ENCODE assay signal across 11 cellular contexts in the genomic region with DNA sequence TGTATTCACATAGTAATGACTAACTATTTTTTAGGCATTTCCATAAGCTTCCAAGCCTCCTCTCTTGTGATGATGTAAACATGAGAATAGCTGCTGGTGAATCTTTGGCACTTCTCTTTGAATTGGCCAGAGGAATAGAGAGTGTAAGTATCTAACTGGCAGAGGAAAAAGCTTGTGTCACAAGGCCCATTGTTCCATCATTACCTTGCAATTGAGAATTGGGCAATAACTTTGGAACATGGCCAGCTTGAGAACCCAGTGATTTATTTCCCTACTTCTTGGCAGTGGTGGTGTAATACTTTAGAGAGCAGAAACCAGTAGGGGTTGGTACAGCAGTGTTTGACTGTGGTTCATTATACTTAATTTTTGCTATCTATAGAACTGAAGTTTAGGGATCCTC. TPM values are rescaled to one million over a fixed set of nuclear protein-coding genes. Genes with fewer than 3 reads are reported as not detected.
DNase-seq lines count a peak whose midpoint lies in the region; FAIRE-seq and TF ChIP-seq lines count a peak whose summit lies in the region.
"Had no signal": no experiment of that assay in that cellular context is flagged by ENCODE, and none has a peak within 500 bp of the region (broad histone marks: within the 10 kb centered on the region; RNA-seq: fewer than 3 reads in every experiment).

No MANE protein-coding gene starts in this region.

- no peak overlapping the region for H3K9ac ChIP-seq in astrocyte (ENCODE audit: low read length)

- no peaks in the 10 kb centered on the region for H3K27me3 ChIP-seq in astrocyte (ENCODE audit: insufficient read depth, low read length)

- peaks cover 58% of the 10 kb centered on the region for H4K20me1 ChIP-seq in astrocyte (ENCODE audit: insufficient read depth, low read length)

- no peak overlapping the region for H2AFZ ChIP-seq in astrocyte (ENCODE audit: low read depth, low read length)

- no peak for FAIRE-seq in astrocyte (lab: Jason Lieb, UNC)

- H3K36me3 ChIP-seq in astrocyte (ENCODE audit: insufficient read depth, low read length): peaks cover 72% of the 10 kb centered on the region

- CTCF ChIA-PET in HEK293T (lab: Yijun Ruan, JAX): no interaction called here

- peaks cover 53% of the 10 kb centered on the region for H3K79me2 ChIP-seq in astrocyte (ENCODE audit: insufficient read depth, low read length)

- H3K27me3 Mint-ChIP-seq in astrocyte (ENCODE audit: low read depth, unreplicated experiment): no peaks in the 10 kb centered on the region
- H3K27me3 Mint-ChIP-seq: B cell had no signal

- H3K36me3 Mint-ChIP-seq in astrocyte (ENCODE audit: low read depth, unreplicated experiment): peaks cover 16% of the 10 kb centered on the region

- peak; percentile 37 for DNase-seq in SIG-M5 treated with dmso at 0.1 percent for 504 hours (lab: John Stamatoyannopoulos, UW; ENCODE audit: unreplicated experiment)
- DNase-seq in SIG-M5 (lab: John Stamatoyannopoulos, UW): no peak
- DNase-seq in astrocyte (ENCODE audit: low read depth): peak; percentile 74
- peak; percentile 16 for DNase-seq in iPS-NIHi11 (ENCODE audit: low spot score)
- peak; percentile 69 for DNase-seq in ureter (ENCODE audit: low spot score)
- DNase-seq in putamen (ENCODE audit: low spot score): no peak
- DNase-seq in HEK293T (ENCODE audit: extremely low spot score): no peak
- no peak for DNase-seq in activated T-cell treated with anti-CD3 and anti-CD28 coated beads, Interleukin-2, amount 50 U/mL, for 48 hours
- DNase-seq: NCI-H526 treated with DMSO at 0.1 percent for 48 hours had no signal

- no peak for TF ChIP-seq CTCF in astrocyte (IDR thresholded peaks at IDR 0.05; ENCODE audit: insufficient read depth, low read depth, low read length)

- H3K4me1 ChIP-seq in astrocyte (ENCODE audit: insufficient read depth, low read length): no peaks in the 10 kb centered on the region

- POLR2A ChIA-PET in HEK293T (lab: Yijun Ruan, JAX): interaction anchor here (8.2 kb wide), 1 partner anchor 11 kb away, joined by 66 read pairs; a partner anchor contains a TSS

- H3K9me3 Mint-ChIP-seq in astrocyte (ENCODE audit: unreplicated experiment): no peaks in the 10 kb centered on the region

- H3K4me3 Mint-ChIP-seq in astrocyte (ENCODE audit: unreplicated experiment): no peak overlapping the region
- H3K4me3 Mint-ChIP-seq: B cell had no signal

- H3K9me3 ChIP-seq in astrocyte (ENCODE audit: insufficient read depth, low read depth, low read length): no peaks in the 10 kb centered on the region
- H3K9me3 ChIP-seq: thoracic aorta had no signal

- H3K4me2 ChIP-seq in astrocyte (ENCODE audit: low read length): no peak overlapping the region

- H3K27ac ChIP-seq in astrocyte (ENCODE audit: low read depth, low read length): no peak overlapping the region
- H3K27ac ChIP-seq: thoracic aorta had no signal

- no peak overlapping the region for H3K4me3 ChIP-seq in astrocyte (ENCODE audit: insufficient read depth, low read depth, low read length)
- H3K4me3 ChIP-seq: thoracic aorta had no signal

- no peak overlapping the region for H3K27ac Mint-ChIP-seq in astrocyte (ENCODE audit: unreplicated experiment)
- H3K27ac Mint-ChIP-seq: B cell had no signal

- peaks cover 3% of the 10 kb centered on the region for H3K4me1 Mint-ChIP-seq in astrocyte (ENCODE audit: low read depth, unreplicated experiment)
- H3K4me1 Mint-ChIP-seq: B cell had no signal

TF ChIP-seq in HEK293T, 16 proteins besides CTCF, POLR2A, EP300 and RAD21:
- TF ChIP-seq HDGF (IDR thresholded peaks at IDR 0.05; ENCODE audit: borderline replicate concordance) (no peak), LEF1 (IDR thresholded peaks at IDR 0.05; ENCODE audit: borderline replicate concordance) (no peak), FOXM1 (IDR thresholded peaks at IDR 0.05; ENCODE audit: borderline replicate concordance) (no peak), BHLHE40 (IDR thresholded peaks at IDR 0.05; ENCODE audit: borderline replicate concordance) (no peak), CTBP1 (IDR thresholded peaks at IDR 0.05; ENCODE audit: borderline replicate concordance) (no peak), NFRKB (IDR thresholded peaks at IDR 0.05) (no peak), FOXA1 (IDR thresholded peaks at IDR 0.05) (no peak), FOXK2 (IDR thresholded peaks at IDR 0.05) (no peak), L3MBTL2 (conservative IDR thresholded peaks at IDR 0.05) (no peak), ELF4 (IDR thresholded peaks at IDR 0.05) (no peak), ZNF384 (IDR thresholded peaks at IDR 0.05) (no peak), ARNT (IDR thresholded peaks at IDR 0.05) (no peak), TARDBP (IDR thresholded peaks at IDR 0.05) (no peak)

RNA-seq across cellular contexts. Expression of a gene that starts 12.0 kb away (rescaled TPM):
- total RNA-seq in astrocyte (101 TPM in 2 replicates), ureter (41.4 TPM)

RNA-seq across cellular contexts. Expression of a gene that starts 18.6 kb away (rescaled TPM):
- total RNA-seq in astrocyte (3.1 and 3.9 TPM in 2 replicates), ureter (2.3 TPM)

Comparison
In these comparisons a context has a peak if more than half of its experiments do, and no peak if none do; other contexts are left out.
1. DNase-seq: peak in SIG-M5 treated with dmso at 0.1 percent for 504 hours (single experiment), astrocyte (single experiment), iPS-NIHi11 (single experiment) and ureter (single experiment); none in SIG-M5 (single experiment), putamen (single experiment), HEK293T (single experiment) and activated T-cell treated with anti-CD3 and anti-CD28 coated beads, Interleukin-2, amount 50 U/mL, for 48 hours (0 of 2).